In the genomic region with DNA sequence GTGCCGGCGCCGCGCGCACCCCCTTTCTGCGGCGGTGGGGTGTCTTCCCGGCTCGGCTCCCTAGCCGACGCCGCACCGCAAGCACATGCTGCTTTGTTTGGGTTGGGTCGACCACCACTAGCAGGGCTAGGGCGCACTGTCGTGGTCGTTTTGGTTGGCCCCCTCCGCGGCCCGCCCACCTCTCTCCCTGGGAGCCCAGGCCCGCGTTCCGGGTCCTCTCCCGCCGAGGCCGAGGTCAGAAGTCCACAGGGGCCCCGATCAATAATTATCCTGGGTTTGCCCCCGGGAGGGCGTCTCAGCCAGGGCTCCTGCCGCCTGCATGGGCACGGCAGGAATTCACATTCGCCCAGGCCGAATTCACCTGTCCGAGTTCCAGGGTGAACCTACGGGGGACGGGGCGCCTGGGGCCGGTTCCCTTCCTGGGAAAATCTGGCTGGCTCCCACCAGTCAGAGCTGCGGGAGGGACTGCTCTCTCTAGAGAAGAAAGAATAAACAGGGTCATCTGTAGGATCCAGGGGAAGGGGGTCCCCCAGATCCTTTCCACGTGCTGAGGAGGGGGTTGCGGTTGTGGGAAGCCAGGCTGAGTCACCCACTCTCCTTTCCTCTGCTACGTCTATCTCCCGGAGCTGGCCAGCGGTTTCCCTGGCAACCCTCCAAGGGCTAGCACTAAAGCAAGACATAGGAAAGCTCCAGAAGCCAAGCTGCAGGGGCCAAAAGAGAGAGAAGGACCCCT, we compare ENCODE assay signal across 8 cellular contexts. TPM values are rescaled to one million over a fixed set of nuclear protein-coding genes. Genes with fewer than 3 reads are reported as not detected.
DNase-seq lines count a peak whose midpoint lies in the region; ATAC-seq and TF ChIP-seq lines count a peak whose summit lies in the region.

No MANE protein-coding gene starts in this region.

- H3K4me3 ChIP-seq in DOHH2 (ENCODE audit: low read length) (peak overlapping the region; percentile 93), OCI-LY3 (ENCODE audit: low read length) (peak overlapping the region; percentile 87), psoas muscle (peak overlapping the region; percentile 93)

- no peaks in the 10 kb centered on the region for H3K9me3 ChIP-seq in DOHH2 (ENCODE audit: control insufficient read depth, insufficient read depth, low read length)
- H3K9me3 ChIP-seq in OCI-LY3 (ENCODE audit: insufficient read depth, low read length): no peaks in the 10 kb centered on the region
- no peaks in the 10 kb centered on the region for H3K9me3 ChIP-seq in psoas muscle

- H4K20me1 ChIP-seq in DOHH2 (ENCODE audit: control insufficient read depth, insufficient read depth, low read depth, low read length): no peaks in the 10 kb centered on the region
- H4K20me1 ChIP-seq in OCI-LY3 (ENCODE audit: insufficient read depth, low read length): peaks cover 14% of the 10 kb centered on the region

- peaks cover 18% of the 10 kb centered on the region for H3F3A ChIP-seq in DOHH2 (ENCODE audit: control insufficient read depth, insufficient read depth)

- H3K9me2 ChIP-seq in DOHH2 (replicated peaks; ENCODE audit: control insufficient read depth, low read length): no peaks in the 10 kb centered on the region

- H3K4me2 ChIP-seq in DOHH2 (ENCODE audit: low read length) (peak overlapping the region; percentile 85), OCI-LY3 (ENCODE audit: low read length) (peak overlapping the region; percentile 100)

- ATAC-seq in HG02642 (IDR thresholded peaks at IDR 0.05; ENCODE audit: poor library complexity, unreplicated experiment): peak; percentile 4
- ATAC-seq in psoas muscle: peak; percentile 51 to 64 (median 59)

- intact Hi-C loops in psoas muscle (cut with DNase I): loop anchor here (5.0 to 10.0 kb wide), 2 partner anchors 44 to 142 kb away; no protein-coding TSS in a partner anchor

- H3K79me2 ChIP-seq in DOHH2 (ENCODE audit: control insufficient read depth, low read length) (peaks cover 41% of the 10 kb centered on the region), OCI-LY3 (ENCODE audit: low read length) (peaks cover 50% of the 10 kb centered on the region)

- H3K9ac ChIP-seq in OCI-LY3 (ENCODE audit: low read length): peak overlapping the region; percentile 89

- H3K27ac ChIP-seq in DOHH2 (ENCODE audit: low read depth, low read length) (no peak overlapping the region), OCI-LY3 (ENCODE audit: low read length) (peak overlapping the region; percentile 68), angular gyrus (ENCODE audit: low read depth, low read length) (peak overlapping the region; percentile 84), psoas muscle (peak overlapping the region; percentile 89)

- TF ChIP-seq CTCF in DOHH2 (IDR thresholded peaks at IDR 0.05; ENCODE audit: low read depth, low read length, poor library complexity, severe bottlenecking) (no peak), OCI-LY3 (IDR thresholded peaks at IDR 0.05; ENCODE audit: low read depth, low read length) (no peak), psoas muscle (IDR thresholded peaks at IDR 0.05) (no peak)

- H3K4me1 ChIP-seq in DOHH2 (ENCODE audit: control insufficient read depth, low read length): peaks cover 47% of the 10 kb centered on the region
- peaks cover 38% of the 10 kb centered on the region for H3K4me1 ChIP-seq in OCI-LY3 (ENCODE audit: low read length)
- H3K4me1 ChIP-seq in psoas muscle: peaks cover 41% of the 10 kb centered on the region

- H3K36me3 ChIP-seq in DOHH2 (ENCODE audit: control insufficient read depth, low read length) (peaks cover 12% of the 10 kb centered on the region), OCI-LY3 (replicated peaks; ENCODE audit: low read depth, low read length) (peaks cover 14% of the 10 kb centered on the region), psoas muscle (ENCODE audit: insufficient read depth in 1 of 2, low read depth in 1 of 2) (no peaks in the 10 kb centered on the region)

- peak in 38 of 51 donors; percentile 15 to 78 (median 46) for DNase-seq in hypothalamus (lab: John Stamatoyannopoulos, UW)
- peak; percentile 81 to 85 for DNase-seq in psoas muscle
- DNase-seq in RPMI8226: no peak
- no peak for DNase-seq in SW 1271 (lab: John Stamatoyannopoulos, UW)

- H3K27me3 ChIP-seq in DOHH2 (ENCODE audit: control insufficient read depth, low read length) (no peaks in the 10 kb centered on the region), OCI-LY3 (ENCODE audit: low read depth, low read length) (no peaks in the 10 kb centered on the region), psoas muscle (ENCODE audit: insufficient read depth in 3 of 3, low read length in 2 of 3) (no peaks in the 10 kb centered on the region)

- H2AFZ ChIP-seq in OCI-LY3 (ENCODE audit: low read depth, low read length): peak overlapping the region; percentile 90

- WGBS in psoas muscle, 3 donors: 0 to 3% (median 2%) methylated on average over 36 to 44 of the region's 44 CpGs

RNA-seq across cellular contexts. Expression of gene STAT5B, which starts 0.6 kb away (rescaled TPM):
- 10 to 100 TPM; 68.8 to 90.1 (median 81.6) TPM for total RNA-seq in psoas muscle
- polyA plus RNA-seq in psoas muscle: 10 to 100 TPM; 15.9 to 61.3 (median 40.2) TPM

RNA-seq across cellular contexts. Expression of gene STAT5A, which starts 11.5 kb away (rescaled TPM):
- total RNA-seq in psoas muscle: 10 to 100 TPM; 17.3 to 31.5 (median 23.9) TPM
- 10 to 100 TPM in 2 of 3 donors, 1 to 10 TPM in 1; 8.1 to 12.5 (median 10.5) TPM for polyA plus RNA-seq in psoas muscle

Comparison
In these comparisons a context has a peak if more than half of its experiments do, and no peak if none do; other contexts are left out.
1. DNase-seq: peak in hypothalamus (38 of 51) and psoas muscle (2 of 2); none in RPMI8226 (single experiment) and SW 1271 (0 of 2).
2. Peak in every context shown above with its lines, with median percentiles within 50 percentile points of each other: H3K4me3 ChIP-seq.